12 cellular contexts compared by ENCODE assay signal in the genomic region with DNA sequence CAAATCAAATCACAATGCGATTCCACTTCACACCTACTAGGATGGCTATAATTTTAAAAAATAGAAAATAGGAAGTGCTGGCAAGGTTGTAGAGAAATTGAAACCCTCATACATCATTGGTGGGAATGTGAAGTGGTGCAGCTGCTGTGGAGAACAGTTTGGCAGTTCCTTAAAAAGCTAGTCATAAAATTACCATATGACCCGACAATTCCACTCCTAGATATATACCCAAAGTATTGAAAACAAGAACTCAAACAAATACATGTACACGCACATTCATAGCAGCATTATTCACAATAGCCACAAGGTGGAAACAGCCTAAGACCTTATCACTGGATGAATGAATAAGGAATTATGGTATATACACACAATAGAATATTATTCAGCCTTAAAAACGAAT. TPM values are rescaled to one million over a fixed set of nuclear protein-coding genes. Genes with fewer than 3 reads are reported as not detected.
DNase-seq lines count a peak whose midpoint lies in the region; ATAC-seq, FAIRE-seq and TF ChIP-seq lines count a peak whose summit lies in the region.
"Had no signal": no experiment of that assay in that cellular context is flagged by ENCODE, and none has a peak within 500 bp of the region (broad histone marks: within the 10 kb centered on the region; RNA-seq: fewer than 3 reads in every experiment).

No MANE protein-coding gene starts in this region.

- ATAC-seq in pancreas = no peak
- ATAC-seq: heart right ventricle, sciatic nerve had no signal

- peak; percentile 9 to 31 for TF ChIP-seq CTCF in Caco-2 (IDR thresholded peaks at IDR 0.05; ENCODE audit: insufficient read depth in 1 of 2, low read depth in 1 of 2, low read length in 1 of 2, severe bottlenecking in 1 of 2, unreplicated experiment in 1 of 2)
- peak; percentile 63 for TF ChIP-seq CTCF in HFFc6 (IDR thresholded peaks at IDR 0.05)
- no peak for TF ChIP-seq CTCF in pancreas (IDR thresholded peaks at IDR 0.05)

- 86 to 88% methylated on average over 4 of the region's 4 CpGs for WGBS in pancreas, 2 donors

- no peaks in the 10 kb centered on the region for H3K27me3 ChIP-seq in Caco-2 (replicated peaks; ENCODE audit: control insufficient read depth, insufficient read depth, low read length)
- no peaks in the 10 kb centered on the region for H3K27me3 ChIP-seq in pancreas
- H3K27me3 ChIP-seq: heart right ventricle had no signal

- H3K36me3 ChIP-seq in Caco-2 (ENCODE audit: control insufficient read depth, insufficient read depth, low read length) (no peaks in the 10 kb centered on the region), pancreas (no peaks in the 10 kb centered on the region)

- H3K4me1 ChIP-seq in Caco-2 (no peaks in the 10 kb centered on the region), pancreas (no peaks in the 10 kb centered on the region)

- H3K36me3 Mint-ChIP-seq in Caco-2 (ENCODE audit: insufficient read depth, unreplicated experiment) (peaks cover 25% of the 10 kb centered on the region), HFFc6 (ENCODE audit: low read depth) (peaks cover 2% of the 10 kb centered on the region; the same call in 1 of the 2 replicates)
- peaks cover 15% of the 10 kb centered on the region for H3K36me3 Mint-ChIP-seq in activated naive CD4-positive, alpha-beta T cell treated with anti-CD3 and anti-CD28 coated beads, Interleukin-2, amount 10 ng/mL, durations not matched to agents 7 days and 5 days

- no peaks in the 10 kb centered on the region for H3K4me1 Mint-ChIP-seq in Caco-2 (ENCODE audit: low read depth, unreplicated experiment)
- no peaks in the 10 kb centered on the region for H3K4me1 Mint-ChIP-seq in HFFc6 (ENCODE audit: low read depth)
- H3K4me1 Mint-ChIP-seq in activated naive CD4-positive, alpha-beta T cell treated with anti-CD3 and anti-CD28 coated beads, Interleukin-2, amount 10 ng/mL, durations not matched to agents 7 days and 5 days = no peaks in the 10 kb centered on the region

- H3K9me3 Mint-ChIP-seq in Caco-2 (ENCODE audit: unreplicated experiment) (no peaks in the 10 kb centered on the region), HFFc6 (no peaks in the 10 kb centered on the region)
- no peaks in the 10 kb centered on the region for H3K9me3 Mint-ChIP-seq in activated naive CD4-positive, alpha-beta T cell treated with anti-CD3 and anti-CD28 coated beads, Interleukin-2, amount 10 ng/mL, durations not matched to agents 7 days and 5 days
- H3K9me3 Mint-ChIP-seq: T-helper 2 cell treated with Interferon-gamma antibody and Interleukin-4, amounts not matched to agents 5 μg/mL and 100 μg/mL, for 36 hours had no signal

- no peak for FAIRE-seq in pancreas (lab: Jason Lieb, UNC)
- FAIRE-seq: G401.6 had no signal

- intact Hi-C loops in Caco-2 (cut with micrococcal nuclease; ENCODE audit: unreplicated experiment) (loop anchor here (2.0 kb wide), 1 partner anchor 97 kb away; no protein-coding TSS in a partner anchor), pancreas (cut with DNase I) (no loop called here)

- CTCF ChIA-PET in Caco-2 (lab: Charles Lee) = interaction anchor here (0.6 kb wide), 1 partner anchor 36 kb away, joined by 5 read pairs; no protein-coding TSS in a partner anchor
- CTCF ChIA-PET in activated naive CD4-positive, alpha-beta T cell treated with anti-CD3 and anti-CD28 coated beads, Interleukin-2, amount 10 ng/mL, durations not matched to agents 7 days and 5 days (lab: Charles Lee) = interaction anchor here (1.4 kb wide), 1 partner anchor 9 kb away, joined by 3 read pairs; no protein-coding TSS in a partner anchor

- no peak overlapping the region for H3K4me3 Mint-ChIP-seq in Caco-2 (ENCODE audit: unreplicated experiment)
- no peak overlapping the region for H3K4me3 Mint-ChIP-seq in HFFc6
- H3K4me3 Mint-ChIP-seq in activated naive CD4-positive, alpha-beta T cell treated with anti-CD3 and anti-CD28 coated beads, Interleukin-2, amount 10 ng/mL, durations not matched to agents 7 days and 5 days = no peak overlapping the region
- H3K4me3 Mint-ChIP-seq: T-helper 2 cell treated with Interferon-gamma antibody and Interleukin-4, amounts not matched to agents 5 μg/mL and 100 μg/mL, for 36 hours had no signal

- H3K27me3 Mint-ChIP-seq in Caco-2 (ENCODE audit: insufficient read depth, unreplicated experiment) (no peaks in the 10 kb centered on the region), HFFc6 (ENCODE audit: insufficient read depth) (no peaks in the 10 kb centered on the region; the same call in 1 of the 2 replicates)
- peaks cover 3% of the 10 kb centered on the region for H3K27me3 Mint-ChIP-seq in activated naive CD4-positive, alpha-beta T cell treated with anti-CD3 and anti-CD28 coated beads, Interleukin-2, amount 10 ng/mL, durations not matched to agents 7 days and 5 days

- no peak overlapping the region for H3K27ac Mint-ChIP-seq in Caco-2 (ENCODE audit: unreplicated experiment)
- H3K27ac Mint-ChIP-seq in HFFc6 = no peak overlapping the region
- no peak overlapping the region for H3K27ac Mint-ChIP-seq in activated naive CD4-positive, alpha-beta T cell treated with anti-CD3 and anti-CD28 coated beads, Interleukin-2, amount 10 ng/mL, durations not matched to agents 7 days and 5 days
- H3K27ac Mint-ChIP-seq: T-helper 2 cell treated with Interferon-gamma antibody and Interleukin-4, amounts not matched to agents 5 μg/mL and 100 μg/mL, for 36 hours had no signal

- DNase-seq in Caco-2 = no peak
- peak; percentile 20 for DNase-seq in HFFc6
- DNase-seq in SIG-M5 (lab: John Stamatoyannopoulos, UW) = peak; percentile 34
- peak; percentile 43 for DNase-seq in iris pigment epithelial cell (ENCODE audit: low read depth)
- DNase-seq in pancreas = no peak
- DNase-seq in ureter (ENCODE audit: low spot score) = no peak
- DNase-seq in DMS153 treated with DMSO at 0.1 percent for 48 hours (lab: John Stamatoyannopoulos, UW; ENCODE audit: unreplicated experiment) = no peak
- DNase-seq in activated naive CD4-positive, alpha-beta T cell treated with anti-CD3 and anti-CD28 coated beads, Interleukin-2, amount 10 ng/mL, durations not matched to agents 7 days and 5 days = no peak
- DNase-seq: heart right ventricle had no signal

- no peak overlapping the region for H3K27ac ChIP-seq in pancreas
- H3K27ac ChIP-seq: heart right ventricle had no signal

- H3K9me3 ChIP-seq in Caco-2 (no peaks in the 10 kb centered on the region), pancreas (no peaks in the 10 kb centered on the region)
- H3K9me3 ChIP-seq: heart right ventricle had no signal

- BruUV-seq in Caco-2 (replicated peaks; lab: Mats Ljungman, UMichigan) = no TSS peak

- H3K4me3 ChIP-seq in Caco-2 (ENCODE audit: low read depth, low read length) (no peak overlapping the region), pancreas (no peak overlapping the region)
- H3K4me3 ChIP-seq: heart right ventricle had no signal

- POLR2A ChIA-PET in Caco-2 (lab: Charles Lee) = no interaction called here

RNA-seq across cellular contexts. Expression of a gene that starts 12.0 kb away (rescaled TPM):
- total RNA-seq in Caco-2 (2022) (569 and 598 TPM in 2 replicates), pancreas (100 to 1,000 TPM in 1 of 6 donors, 10 to 100 TPM in 5; 53.5 to 116 (median 75.7) TPM), ureter (273 TPM)
- total RNA-seq in HFFc6 (2021; fragmentation: NEBNext Ultra II Directional; extraction: Animal tissue kit (Norgen Biotek cat#: 25700)) = 100 to 1,000 TPM; 259 to 434 (median 377) TPM
- 100 to 1,000 TPM; 101 to 196 TPM for polyA plus RNA-seq in pancreas

RNA-seq across cellular contexts. Expression of a gene that starts 31.4 kb away (rescaled TPM):
- total RNA-seq in Caco-2 (2022) = not detected in 2 replicates
- total RNA-seq in HFFc6 (2021; fragmentation: NEBNext Ultra II Directional; extraction: Animal tissue kit (Norgen Biotek cat#: 25700)) = under 1 TPM in 1 of 6 experiments, not detected in 5; 0.21 TPM
- not detected for total RNA-seq in pancreas
- under 1 TPM in 1 of 2 donors, not detected in 1; 0.02 TPM for polyA plus RNA-seq in pancreas
- not detected for total RNA-seq in ureter

Comparison
In these comparisons a context has a peak if more than half of its experiments do, and no peak if none do; other contexts are left out.
1. DNase-seq: peak in HFFc6 (single experiment), SIG-M5 (single experiment) and iris pigment epithelial cell (single experiment); none in Caco-2 (0 of 2), pancreas (0 of 6), ureter (single experiment), DMS153 treated with DMSO at 0.1 percent for 48 hours (single experiment) and activated naive CD4-positive, alpha-beta T cell treated with anti-CD3 and anti-CD28 coated beads, Interleukin-2, amount 10 ng/mL, durations not matched to agents 7 days and 5 days (single experiment).
2. CTCF ChIP-seq: peak in Caco-2 (2 of 2) and HFFc6 (single experiment); none in pancreas (0 of 4).